20 cellular contexts compared by ENCODE assay signal in genomic region chr10:359093-359492, GRCh38.
"Had no signal": no experiment of that assay in that cellular context is flagged by ENCODE, and none has a peak within 500 bp of the region (broad histone marks: within the 10 kb centered on the region; RNA-seq: fewer than 3 reads in every experiment).

No MANE protein-coding gene starts in this region.

- H3K36me3 Mint-ChIP-seq: natural killer cell treated with Interleukin-12 subunit alpha and Interleukin-12 subunit beta and Interleukin-15 and Interleukin-18, amount 100 ng/mL, for 72 hours had no signal

- H3K27ac Mint-ChIP-seq: activated CD4-positive, alpha-beta memory T cell treated with anti-CD3 and anti-CD28 coated beads, Interleukin-2, amount 10 ng/mL, durations not matched to agents 7 days and 5 days; activated naive CD4-positive, alpha-beta T cell treated with anti-CD3 and anti-CD28 coated beads, Interleukin-2, amount 50 U/mL, for 24 hours; memory B cell; natural killer cell treated with Interleukin-12 subunit alpha and Interleukin-12 subunit beta and Interleukin-15 and Interleukin-18, amount 100 ng/mL, for 72 hours; WTC11 had no signal

- H3K4me3 ChIP-seq: adrenal gland, gastroesophageal sphincter, psoas muscle, stomach, thoracic aorta, upper lobe of right lung had no signal

- H3K27ac ChIP-seq: adrenal gland, epithelial cell of prostate, gastroesophageal sphincter, psoas muscle, stomach, thoracic aorta, upper lobe of right lung had no signal

- ATAC-seq: activated T-cell treated with anti-CD3 and anti-CD28 coated beads, Interleukin-2, amount 50 U/mL, for 4 hours; effector memory CD8-positive, alpha-beta T cell; gastroesophageal sphincter; natural killer cell treated with Interleukin-12 subunit alpha and Interleukin-12 subunit beta and Interleukin-15 and Interleukin-18, amount 100 ng/mL, for 72 hours; psoas muscle; sciatic nerve; upper lobe of right lung; WTC11 had no signal

- H3K9me3 Mint-ChIP-seq: activated CD4-positive, alpha-beta memory T cell treated with anti-CD3 and anti-CD28 coated beads, Interleukin-2, amount 10 ng/mL, durations not matched to agents 7 days and 5 days; activated naive CD4-positive, alpha-beta T cell treated with anti-CD3 and anti-CD28 coated beads, Interleukin-2, amount 50 U/mL, for 24 hours; activated T-cell treated with anti-CD3 and anti-CD28 coated beads, Interleukin-2, amount 50 U/mL, for 4 hours; central memory CD8-positive, alpha-beta T cell; effector memory CD8-positive, alpha-beta T cell; memory B cell; natural killer cell treated with Interleukin-12 subunit alpha and Interleukin-12 subunit beta and Interleukin-15 and Interleukin-18, amount 100 ng/mL, for 72 hours; WTC11 had no signal

- H3K4me1 ChIP-seq: psoas muscle, upper lobe of right lung had no signal

- H3K4me3 Mint-ChIP-seq: activated CD4-positive, alpha-beta memory T cell treated with anti-CD3 and anti-CD28 coated beads, Interleukin-2, amount 10 ng/mL, durations not matched to agents 7 days and 5 days; activated naive CD4-positive, alpha-beta T cell treated with anti-CD3 and anti-CD28 coated beads, Interleukin-2, amount 50 U/mL, for 24 hours; activated T-cell treated with anti-CD3 and anti-CD28 coated beads, Interleukin-2, amount 50 U/mL, for 4 hours; central memory CD8-positive, alpha-beta T cell; effector memory CD8-positive, alpha-beta T cell; memory B cell; natural killer cell treated with Interleukin-12 subunit alpha and Interleukin-12 subunit beta and Interleukin-15 and Interleukin-18, amount 100 ng/mL, for 72 hours; WTC11 had no signal

- DNase-seq: activated CD4-positive, alpha-beta memory T cell treated with anti-CD3 and anti-CD28 coated beads, Interleukin-2, amount 10 ng/mL, durations not matched to agents 7 days and 5 days; activated CD4-positive, alpha-beta T cell treated with anti-CD3 and anti-CD28 coated beads for 4 hours; activated effector memory CD4-positive, alpha-beta T cell treated with Interleukin-2 at 50 U/mL for 16 hours; activated T-cell treated with anti-CD3 and anti-CD28 coated beads, Interleukin-2, amount 50 U/mL, for 4 hours; adrenal gland; effector memory CD8-positive, alpha-beta T cell; psoas muscle; stimulated activated CD4-positive, alpha-beta T cell treated with anti-CD3 and anti-CD28 coated beads, Interleukin-1b, Interleukin-23, amount 100 ng/mL, for 48 hours; stomach; T-helper 2 cell; upper lobe of right lung had no signal

- H3K4me1 Mint-ChIP-seq: activated CD4-positive, alpha-beta memory T cell treated with anti-CD3 and anti-CD28 coated beads, Interleukin-2, amount 10 ng/mL, durations not matched to agents 7 days and 5 days; activated naive CD4-positive, alpha-beta T cell treated with anti-CD3 and anti-CD28 coated beads, Interleukin-2, amount 50 U/mL, for 24 hours; WTC11 had no signal

- H3K27me3 Mint-ChIP-seq: activated CD4-positive, alpha-beta memory T cell treated with anti-CD3 and anti-CD28 coated beads, Interleukin-2, amount 10 ng/mL, durations not matched to agents 7 days and 5 days; activated naive CD4-positive, alpha-beta T cell treated with anti-CD3 and anti-CD28 coated beads, Interleukin-2, amount 50 U/mL, for 24 hours; central memory CD8-positive, alpha-beta T cell had no signal

- H3K9me3 ChIP-seq: adrenal gland, gastroesophageal sphincter, psoas muscle, stomach, thoracic aorta, upper lobe of right lung had no signal

- H3K27me3 ChIP-seq: adrenal gland, gastroesophageal sphincter, stomach, upper lobe of right lung had no signal
